ENCODE assay signal across 14 cellular contexts in the genomic region with DNA sequence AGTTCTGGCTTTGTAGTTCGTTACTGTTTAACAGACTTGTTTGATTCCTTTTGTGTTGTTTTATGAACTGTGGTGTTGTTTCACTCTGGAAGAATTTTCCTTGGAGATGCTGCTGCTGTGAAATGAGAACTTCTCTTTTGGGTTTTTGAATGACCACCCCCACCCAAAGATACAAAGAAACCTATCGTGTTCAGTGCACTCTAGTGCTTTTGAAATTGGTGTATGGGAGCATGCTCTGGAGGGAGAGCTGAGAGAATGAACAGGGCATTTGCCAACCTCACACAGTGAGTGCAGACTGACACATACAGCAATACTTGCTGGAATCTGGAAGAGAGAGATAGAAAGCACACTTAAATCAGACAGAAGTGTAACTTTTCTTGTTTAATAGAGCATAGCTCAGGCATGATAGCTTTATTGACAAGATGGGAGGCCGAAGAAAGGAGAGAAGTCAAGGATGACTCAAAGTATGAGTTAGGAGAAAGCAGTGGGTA.
DNase-seq lines count a peak whose midpoint lies in the region; ATAC-seq, FAIRE-seq and TF ChIP-seq lines count a peak whose summit lies in the region.
"Had no signal": no experiment of that assay in that cellular context is flagged by ENCODE, and none has a peak within 500 bp of the region (broad histone marks: within the 10 kb centered on the region; RNA-seq: fewer than 3 reads in every experiment).

No MANE protein-coding gene starts in this region.

- H3K27me3 ChIP-seq in kidney epithelial cell (ENCODE audit: control insufficient read depth, insufficient read depth, low read length) = no peaks in the 10 kb centered on the region
- H3K27me3 ChIP-seq in tibial artery = no peaks in the 10 kb centered on the region

- no peaks in the 10 kb centered on the region for H3K9me3 ChIP-seq in tibial artery
- H3K9me3 ChIP-seq: psoas muscle had no signal

- no peak for ATAC-seq in HG03378 (IDR thresholded peaks at IDR 0.05; ENCODE audit: unreplicated experiment)
- ATAC-seq: HCT116 had no signal

- DNase-seq in NCI-H1092 treated with DMSO at 0.1 percent for 48 hours (lab: John Stamatoyannopoulos, UW) (peak; percentile 24), NCI-H1092 (lab: John Stamatoyannopoulos, UW) (no peak), amniotic epithelial cell (ENCODE audit: low read depth) (peak; percentile 67), kidney epithelial cell (ENCODE audit: low read depth) (peak; percentile 95), tibial artery (no peak), NCI-H2107 (lab: John Stamatoyannopoulos, UW) (no peak), GM12892 (ENCODE audit: insufficient read length) (no peak)
- DNase-seq: mesendoderm, NCI-H187, psoas muscle, T-helper 2 cell had no signal

- no peak for FAIRE-seq in GM12892 (lab: Jason Lieb, UNC)
- FAIRE-seq: A204.1 had no signal

- no peak for TF ChIP-seq CTCF in kidney epithelial cell (IDR thresholded peaks at IDR 0.05; ENCODE audit: insufficient read depth, low read length, poor library complexity, severe bottlenecking)
- no peak for TF ChIP-seq CTCF in tibial artery (IDR thresholded peaks at IDR 0.05)

- H3K27ac ChIP-seq in tibial artery = peak overlapping the region; percentile 69
- H3K27ac ChIP-seq: psoas muscle had no signal

- H3K4me3 ChIP-seq in kidney epithelial cell (ENCODE audit: low read depth, low read length) (no peak overlapping the region), tibial artery (no peak overlapping the region)
- H3K4me3 ChIP-seq: psoas muscle had no signal

- H3K36me3 ChIP-seq in kidney epithelial cell (ENCODE audit: control insufficient read depth, insufficient read depth, low read length) = no peaks in the 10 kb centered on the region
- no peaks in the 10 kb centered on the region for H3K36me3 ChIP-seq in tibial artery

- intact Hi-C loops in tibial artery (cut with DNase I; ENCODE audit: low total_unique reads) = no loop called here

- TF ChIP-seq POLR2A in GM12892 (IDR thresholded peaks at IDR 0.05; ENCODE audit: low read depth, low read length) = no peak

- H3K4me1 ChIP-seq in tibial artery = peaks cover 0 to 44% (median 27%) of the 10 kb centered on the region in 4 donors

Comparison
In these comparisons a context has a peak if more than half of its experiments do, and no peak if none do; other contexts are left out.
1. DNase-seq: peak in NCI-H1092 treated with DMSO at 0.1 percent for 48 hours (single experiment), amniotic epithelial cell (single experiment) and kidney epithelial cell (single experiment); none in NCI-H1092 (single experiment), tibial artery (0 of 2), NCI-H2107 (single experiment) and GM12892 (single experiment).